ENCODE assay signal across 33 cellular contexts in genomic region chr3:128464188-128464587, GRCh38. TPM values are rescaled to one million over a fixed set of nuclear protein-coding genes. Genes with fewer than 3 reads are reported as not detected.
DNase-seq lines count a peak whose midpoint lies in the region; ATAC-seq and TF ChIP-seq lines count a peak whose summit lies in the region.
"Had no signal": no experiment of that assay in that cellular context is flagged by ENCODE, and none has a peak within 500 bp of the region (broad histone marks: within the 10 kb centered on the region; RNA-seq: fewer than 3 reads in every experiment).

No MANE protein-coding gene starts in this region.

- no peaks in the 10 kb centered on the region for H3K9me3 ChIP-seq in psoas muscle
- H3K9me3 ChIP-seq: body of pancreas, suprapubic skin had no signal

- peaks cover 0 to 11% (median 0%) of the 10 kb centered on the region in 3 donors for H3K27me3 ChIP-seq in psoas muscle (ENCODE audit: insufficient read depth in 3 of 3, low read length in 2 of 3)
- H3K27me3 ChIP-seq: body of pancreas had no signal

- POLR2A ChIA-PET in WTC11 (lab: Charles Lee) = no interaction called here

- WGBS in psoas muscle, 3 donors = 43 to 60% (median 46%) methylated on average over 7 of the region's 7 CpGs

- no peaks in the 10 kb centered on the region for H3K36me3 Mint-ChIP-seq in WTC11
- H3K36me3 Mint-ChIP-seq: immature natural killer cell, memory B cell had no signal

- H3K27me3 Mint-ChIP-seq in WTC11 (ENCODE audit: low read depth) = peaks cover 36% of the 10 kb centered on the region

- peak; percentile 29 for TF ChIP-seq CTCF in HFF-Myc (IDR thresholded peaks at IDR 0.05; ENCODE audit: low read depth, low read length, missing control alignments)
- TF ChIP-seq CTCF in WTC11 (IDR thresholded peaks at IDR 0.05) = no peak
- peak; percentile 30 for TF ChIP-seq CTCF in psoas muscle (IDR thresholded peaks at IDR 0.05)
- no peak for TF ChIP-seq CTCF in GM10266 (IDR thresholded peaks at IDR 0.05; ENCODE audit: control insufficient read depth, insufficient read depth, low read depth, missing control alignments)

- no peaks in the 10 kb centered on the region for H3K4me1 Mint-ChIP-seq in WTC11
- H3K4me1 Mint-ChIP-seq: nephron had no signal

- DNase-seq in Daoy (ENCODE audit: low read depth) (peak; percentile 23), HFF-Myc (ENCODE audit: extremely low read depth, low read depth) (no peak), WTC11 (ENCODE audit: low spot score) (no peak), psoas muscle (no peak), GM10266 (ENCODE audit: extremely low spot score) (no peak), NCI-H2081 (lab: John Stamatoyannopoulos, UW) (no peak)
- DNase-seq in activated T-cell treated with anti-CD3 and anti-CD28 coated beads, Interleukin-2, amount 50 U/mL, for 1 hour = no peak
- DNase-seq: activated CD4-positive, alpha-beta memory T cell treated with anti-CD3 and anti-CD28 coated beads, Interleukin-2, amount 10 ng/mL, durations not matched to agents 7 days and 5 days; activated CD4-positive, alpha-beta T cell treated with anti-CD3 and anti-CD28 coated beads for 1 hour; activated CD8-positive, alpha-beta memory T cell treated with anti-CD3 and anti-CD28 coated beads, Interleukin-2, amount 50 U/mL, for 48 hours; activated naive CD4-positive, alpha-beta T cell treated with anti-CD3 and anti-CD28 coated beads, Interleukin-2, amount 50 U/mL, for 16 hours; body of pancreas; Calu3; hypothalamus; immature natural killer cell; left cardiac atrium; NCI-H146; NCI-H2171; stimulated activated CD4-positive, alpha-beta T cell treated with anti-CD3 and anti-CD28 coated beads, Interleukin-1b, Interleukin-23, amount 100 ng/mL, for 48 hours; stimulated activated naive CD4-positive, alpha-beta T cell treated with Interleukin-2 at 50 U/mL for 16 hours; T-helper 2 cell had no signal

- H3K36me3 ChIP-seq in psoas muscle (ENCODE audit: insufficient read depth in 1 of 2, low read depth in 1 of 2) = no peaks in the 10 kb centered on the region
- H3K36me3 ChIP-seq: suprapubic skin had no signal

- intact Hi-C loops in psoas muscle (cut with DNase I) = no loop called here

- H3K9me3 Mint-ChIP-seq in WTC11 = no peaks in the 10 kb centered on the region
- H3K9me3 Mint-ChIP-seq: activated CD4-positive, alpha-beta memory T cell treated with anti-CD3 and anti-CD28 coated beads, Interleukin-2, amount 10 ng/mL, durations not matched to agents 7 days and 5 days; immature natural killer cell; memory B cell; nephron had no signal

- ATAC-seq in WTC11 = peak; percentile 40
- ATAC-seq in psoas muscle = no peak
- ATAC-seq in GM18520 (IDR thresholded peaks at IDR 0.05; ENCODE audit: unreplicated experiment) = no peak
- ATAC-seq: left cardiac atrium had no signal

- CTCF ChIA-PET in WTC11 (lab: Charles Lee) = interaction anchor here (0.6 to 3.5 kb wide), 14 partner anchors 10 to 144 kb away, joined by 3 to 20 read pairs (median 4); no protein-coding TSS in a partner anchor

- no peak overlapping the region for H3K27ac ChIP-seq in psoas muscle
- H3K27ac ChIP-seq: body of pancreas, suprapubic skin had no signal

- H3K4me3 ChIP-seq in HFF-Myc (replicated peaks; ENCODE audit: low read depth, low read length) (no peak overlapping the region), psoas muscle (no peak overlapping the region)
- H3K4me3 ChIP-seq: body of pancreas, smooth muscle cell, suprapubic skin had no signal

- no peak overlapping the region for H3K4me3 Mint-ChIP-seq in WTC11
- H3K4me3 Mint-ChIP-seq: activated CD4-positive, alpha-beta memory T cell treated with anti-CD3 and anti-CD28 coated beads, Interleukin-2, amount 10 ng/mL, durations not matched to agents 7 days and 5 days; immature natural killer cell; memory B cell; nephron had no signal

- no peak overlapping the region for H3K27ac Mint-ChIP-seq in WTC11
- H3K27ac Mint-ChIP-seq: activated CD4-positive, alpha-beta memory T cell treated with anti-CD3 and anti-CD28 coated beads, Interleukin-2, amount 10 ng/mL, durations not matched to agents 7 days and 5 days; memory B cell; nephron had no signal

- no peaks in the 10 kb centered on the region for H3K4me1 ChIP-seq in psoas muscle
- H3K4me1 ChIP-seq: body of pancreas, suprapubic skin had no signal

TF ChIP-seq in WTC11, 78 proteins besides CTCF, POLR2A, EP300 and RAD21:
- TF ChIP-seq ZNF232 (CRISPR knock-in tag; IDR thresholded peaks at IDR 0.05) (no peak), ZNF317 (CRISPR knock-in tag; IDR thresholded peaks at IDR 0.05; ENCODE audit: borderline replicate concordance, low read depth) (no peak), NR1H2 (CRISPR knock-in tag; IDR thresholded peaks at IDR 0.05) (no peak), ZNF121 (CRISPR knock-in tag; IDR thresholded peaks at IDR 0.05) (no peak), CREB1 (CRISPR knock-in tag; IDR thresholded peaks at IDR 0.05) (no peak), SMAD4 (CRISPR knock-in tag; IDR thresholded peaks at IDR 0.05) (no peak), NR2C2 (CRISPR knock-in tag; IDR thresholded peaks at IDR 0.05) (no peak), PRRX2 (CRISPR knock-in tag; IDR thresholded peaks at IDR 0.05) (no peak), ZNF416 (CRISPR knock-in tag; IDR thresholded peaks at IDR 0.05) (no peak), TEAD1 (CRISPR knock-in tag; IDR thresholded peaks at IDR 0.05) (no peak), NR3C1 (CRISPR knock-in tag; conservative IDR thresholded peaks at IDR 0.05; ENCODE audit: low read depth) (no peak), SP1 (CRISPR knock-in tag; conservative IDR thresholded peaks at IDR 0.05) (no peak), KAT7 (CRISPR knock-in tag; IDR thresholded peaks at IDR 0.05; ENCODE audit: borderline replicate concordance) (no peak), CBFB (CRISPR knock-in tag; IDR thresholded peaks at IDR 0.05; ENCODE audit: low read depth) (no peak), ERG (CRISPR knock-in tag; IDR thresholded peaks at IDR 0.05) (no peak)
- TF ChIP-seq, protein P1, sequence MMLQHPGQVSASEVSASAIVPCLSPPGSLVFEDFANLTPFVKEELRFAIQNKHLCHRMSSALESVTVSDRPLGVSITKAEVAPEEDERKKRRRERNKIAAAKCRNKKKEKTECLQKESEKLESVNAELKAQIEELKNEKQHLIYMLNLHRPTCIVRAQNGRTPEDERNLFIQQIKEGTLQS (CRISPR knock-in tag; conservative IDR thresholded peaks at IDR 0.05) = no peak
- TF ChIP-seq, protein P2, sequence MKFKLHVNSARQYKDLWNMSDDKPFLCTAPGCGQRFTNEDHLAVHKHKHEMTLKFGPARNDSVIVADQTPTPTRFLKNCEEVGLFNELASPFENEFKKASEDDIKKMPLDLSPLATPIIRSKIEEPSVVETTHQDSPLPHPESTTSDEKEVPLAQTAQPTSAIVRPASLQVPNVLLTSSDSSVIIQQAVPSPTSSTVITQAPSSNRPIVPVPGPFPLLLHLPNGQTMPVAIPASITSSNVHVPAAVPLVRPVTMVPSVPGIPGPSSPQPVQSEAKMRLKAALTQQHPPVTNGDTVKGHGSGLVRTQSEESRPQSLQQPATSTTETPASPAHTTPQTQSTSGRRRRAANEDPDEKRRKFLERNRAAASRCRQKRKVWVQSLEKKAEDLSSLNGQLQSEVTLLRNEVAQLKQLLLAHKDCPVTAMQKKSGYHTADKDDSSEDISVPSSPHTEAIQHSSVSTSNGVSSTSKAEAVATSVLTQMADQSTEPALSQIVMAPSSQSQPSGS (CRISPR knock-in tag; IDR thresholded peaks at IDR 0.05; ENCODE audit: borderline replicate concordance, low read depth) = no peak
- TF ChIP-seq, protein P3, sequence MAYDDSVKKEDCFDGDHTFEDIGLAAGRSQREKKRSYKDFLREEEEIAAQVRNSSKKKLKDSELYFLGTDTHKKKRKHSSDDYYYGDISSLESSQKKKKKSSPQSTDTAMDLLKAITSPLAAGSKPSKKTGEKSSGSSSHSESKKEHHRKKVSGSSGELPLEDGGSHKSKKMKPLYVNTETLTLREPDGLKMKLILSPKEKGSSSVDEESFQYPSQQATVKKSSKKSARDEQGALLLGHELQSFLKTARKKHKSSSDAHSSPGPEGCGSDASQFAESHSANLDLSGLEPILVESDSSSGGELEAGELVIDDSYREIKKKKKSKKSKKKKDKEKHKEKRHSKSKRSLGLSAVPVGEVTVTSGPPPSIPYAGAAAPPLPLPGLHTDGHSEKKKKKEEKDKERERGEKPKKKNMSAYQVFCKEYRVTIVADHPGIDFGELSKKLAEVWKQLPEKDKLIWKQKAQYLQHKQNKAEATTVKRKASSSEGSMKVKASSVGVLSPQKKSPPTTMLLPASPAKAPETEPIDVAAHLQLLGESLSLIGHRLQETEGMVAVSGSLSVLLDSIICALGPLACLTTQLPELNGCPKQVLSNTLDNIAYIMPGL (CRISPR knock-in tag; IDR thresholded peaks at IDR 0.05) = no peak

RNA-seq across cellular contexts. Expression of gene DNAJB8, which starts 2.5 kb away (rescaled TPM):
- not detected in 2 replicates for total RNA-seq in Daoy (2014; rRNA removed; shearing (Covaris generic))
- total RNA-seq in WTC11 (2021) = not detected in 3 replicates
- not detected for total RNA-seq in psoas muscle
- not detected for polyA plus RNA-seq in psoas muscle
- total RNA-seq: activated CD4-positive, alpha-beta memory T cell treated with anti-CD3 and anti-CD28 coated beads, Interleukin-2, amount 10 ng/mL, durations not matched to agents 7 days and 5 days; body of pancreas; Calu3; fibroblast of lung; H4; left cardiac atrium; LHCN-M2; NCI-H460; OCI-LY7; omental fat pad; smooth muscle cell; suprapubic skin; urinary bladder had no signal
- polyA plus RNA-seq: fibroblast of lung, immature natural killer cell, smooth muscle cell, urinary bladder had no signal

RNA-seq across cellular contexts. Expression of gene GATA2, which starts 28.8 kb away (rescaled TPM):
- 7.5 and 12.2 TPM in 2 replicates for total RNA-seq in Daoy (2014; rRNA removed; shearing (Covaris generic))
- total RNA-seq in WTC11 (2021) (1.3 to 1.6 TPM (median 1.5 TPM) in 3 replicates), psoas muscle (1 to 10 TPM; 5.4 to 8.8 (median 7.1) TPM)
- polyA plus RNA-seq in psoas muscle = 1 to 10 TPM; 4.2 to 7.4 (median 6.5) TPM
- total RNA-seq: OCI-LY7 had no signal

Comparison
In these comparisons a context has a peak if more than half of its experiments do, and no peak if none do; other contexts are left out.
1. CTCF ChIP-seq: peak in HFF-Myc (single experiment) and psoas muscle (single experiment); none in WTC11 (single experiment) and GM10266 (single experiment).